In genomic region chr2:172597191-172597842, GRCh38 we compare ENCODE assay signal across 17 cellular contexts. TPM values are rescaled to one million over a fixed set of nuclear protein-coding genes. Genes with fewer than 3 reads are reported as not detected.
A peak's percentile ranks its signal among the peaks of the same experiment; 100 is the strongest.
DNase-seq lines count a peak whose midpoint lies in the region; ATAC-seq, FAIRE-seq and TF ChIP-seq lines count a peak whose summit lies in the region.
"Had no signal": no experiment of that assay in that cellular context is flagged by ENCODE, and none has a peak within 500 bp of the region (broad histone marks: within the 10 kb centered on the region; RNA-seq: fewer than 3 reads in every experiment).

No MANE protein-coding gene starts in this region.

- H3K4me1 ChIP-seq in keratinocyte (ENCODE audit: control insufficient read depth, extremely low read depth, insufficient read depth, low read length), result no peaks in the 10 kb centered on the region
- H3K4me1 ChIP-seq: BLaER1 treated with 17β-estradiol and CSF1 and Interleukin-3, amounts not matched to agents 10 nM and 100 nM had no signal

- H3K27me3 ChIP-seq in keratinocyte (ENCODE audit: control insufficient read depth, extremely low read depth, insufficient read depth, low read length), result no peaks in the 10 kb centered on the region
- H3K27me3 ChIP-seq: BLaER1 treated with 17β-estradiol and CSF1 and Interleukin-3, amounts not matched to agents 10 nM and 100 nM had no signal

- peak; percentile 40 for ATAC-seq in activated naive CD8-positive, alpha-beta T cell treated with anti-CD3 and anti-CD28 coated beads, Interleukin-2, amount 50 U/mL, for 24 hours
- peak; percentile 17 for ATAC-seq in HG02798 (IDR thresholded peaks at IDR 0.05; ENCODE audit: poor library complexity, unreplicated experiment)
- ATAC-seq in activated T-helper 17 cell treated with anti-CD3 and anti-CD28 coated beads, Interleukin-2, amount 50 U/mL, for 72 hours (replicated peaks), result peak; percentile 55
- ATAC-seq in HG03159 (IDR thresholded peaks at IDR 0.05; ENCODE audit: unreplicated experiment), result no peak
- ATAC-seq: Panc1 had no signal

- H3K27ac ChIP-seq in keratinocyte (ENCODE audit: control insufficient read depth, insufficient read depth, low read length), result no peak overlapping the region
- H3K27ac ChIP-seq: BLaER1 treated with 17β-estradiol and CSF1 and Interleukin-3, amounts not matched to agents 10 nM and 100 nM; SK-N-MC had no signal

- H3K27ac Mint-ChIP-seq in activated naive CD8-positive, alpha-beta T cell treated with anti-CD3 and anti-CD28 coated beads, Interleukin-2, amount 50 U/mL, for 24 hours, result no peak overlapping the region
- no peak overlapping the region for H3K27ac Mint-ChIP-seq in activated naive CD8-positive, alpha-beta T cell treated with anti-CD3 and anti-CD28 coated beads for 36 hours
- no peak overlapping the region for H3K27ac Mint-ChIP-seq in activated T-helper 17 cell treated with anti-CD3 and anti-CD28 coated beads, Interleukin-2, amount 50 U/mL, for 72 hours
- H3K27ac Mint-ChIP-seq: CD8-positive, alpha-beta memory T cell had no signal

- H3K9me3 ChIP-seq in keratinocyte (ENCODE audit: control insufficient read depth, low read depth, low read length), result no peaks in the 10 kb centered on the region

- H3K9ac ChIP-seq in keratinocyte (ENCODE audit: control insufficient read depth, extremely low read depth, insufficient read depth, low read length), result no peak overlapping the region
- H3K9ac ChIP-seq: BLaER1 treated with 17β-estradiol and CSF1 and Interleukin-3, amounts not matched to agents 10 nM and 100 nM had no signal

- DNase-seq in activated naive CD8-positive, alpha-beta T cell treated with anti-CD3 and anti-CD28 coated beads, Interleukin-2, amount 50 U/mL, for 24 hours, result no peak
- no peak for DNase-seq in activated naive CD8-positive, alpha-beta T cell treated with anti-CD3 and anti-CD28 coated beads for 36 hours
- DNase-seq in keratinocyte (ENCODE audit: low read depth, low spot score) (no peak), NCI-H2107 (lab: John Stamatoyannopoulos, UW) (no peak), AG08396 (ENCODE audit: low spot score) (no peak)
- DNase-seq: CD8-positive, alpha-beta memory T cell; DMS79; NCI-H1436 treated with DMSO at 0.1 percent for 48 hours; NCI-H510A treated with DMSO at 0.1 percent for 48 hours; NCI-H82 had no signal

- H3K36me3 Mint-ChIP-seq in activated naive CD8-positive, alpha-beta T cell treated with anti-CD3 and anti-CD28 coated beads, Interleukin-2, amount 50 U/mL, for 24 hours (ENCODE audit: low read depth), result peaks cover 59% of the 10 kb centered on the region
- peaks cover 28% of the 10 kb centered on the region for H3K36me3 Mint-ChIP-seq in activated naive CD8-positive, alpha-beta T cell treated with anti-CD3 and anti-CD28 coated beads for 36 hours
- peaks cover 100% of the 10 kb centered on the region for H3K36me3 Mint-ChIP-seq in activated T-helper 17 cell treated with anti-CD3 and anti-CD28 coated beads, Interleukin-2, amount 50 U/mL, for 72 hours (ENCODE audit: low read depth)

- H3K36me3 ChIP-seq in keratinocyte (ENCODE audit: control insufficient read depth in 2 of 2, extremely low read depth in 1 of 2, insufficient read depth in 2 of 2, low read length in 2 of 2), result peaks cover 14 to 16% of the 10 kb centered on the region in 2 experiments

- H3K4me3 Mint-ChIP-seq in activated naive CD8-positive, alpha-beta T cell treated with anti-CD3 and anti-CD28 coated beads, Interleukin-2, amount 50 U/mL, for 24 hours, result no peak overlapping the region
- no peak overlapping the region for H3K4me3 Mint-ChIP-seq in activated naive CD8-positive, alpha-beta T cell treated with anti-CD3 and anti-CD28 coated beads for 36 hours
- H3K4me3 Mint-ChIP-seq in activated T-helper 17 cell treated with anti-CD3 and anti-CD28 coated beads, Interleukin-2, amount 50 U/mL, for 72 hours, result no peak overlapping the region
- H3K4me3 Mint-ChIP-seq: CD8-positive, alpha-beta memory T cell had no signal

- dilution Hi-C loops in keratinocyte (cut with MboI; ENCODE audit: extremely low pct_ligation_motif_present, low sequenced_read_pairs), result no loop called here

- H4K20me1 ChIP-seq in keratinocyte (ENCODE audit: control insufficient read depth, extremely low read depth, insufficient read depth, low read length), result no peaks in the 10 kb centered on the region

- no peak for TF ChIP-seq CTCF in keratinocyte (optimal IDR thresholded peaks at IDR 0.05 in 1 of 3, IDR thresholded peaks at IDR 0.05 in 1 of 3, conservative IDR thresholded peaks at IDR 0.05 in 1 of 3; ENCODE audit: extremely low read depth in 1 of 3, insufficient read depth in 2 of 3, low read length in 3 of 3)

- FAIRE-seq in keratinocyte (lab: Jason Lieb, UNC), result peak; percentile 23
- FAIRE-seq: D721Med had no signal

- no peak overlapping the region for H3K4me2 ChIP-seq in keratinocyte (ENCODE audit: control insufficient read depth, extremely low read depth, insufficient read depth, low read depth, low read length)
- H3K4me2 ChIP-seq: BLaER1 treated with 17β-estradiol and CSF1 and Interleukin-3, amounts not matched to agents 10 nM and 100 nM had no signal

- peaks cover 4% of the 10 kb centered on the region for H3K4me1 Mint-ChIP-seq in activated naive CD8-positive, alpha-beta T cell treated with anti-CD3 and anti-CD28 coated beads, Interleukin-2, amount 50 U/mL, for 24 hours
- peaks cover 24% of the 10 kb centered on the region for H3K4me1 Mint-ChIP-seq in activated naive CD8-positive, alpha-beta T cell treated with anti-CD3 and anti-CD28 coated beads for 36 hours
- peaks cover 7% of the 10 kb centered on the region for H3K4me1 Mint-ChIP-seq in activated T-helper 17 cell treated with anti-CD3 and anti-CD28 coated beads, Interleukin-2, amount 50 U/mL, for 72 hours
- H3K4me1 Mint-ChIP-seq: CD8-positive, alpha-beta memory T cell had no signal

- H3K4me3 ChIP-seq in keratinocyte (ENCODE audit: control insufficient read depth in 2 of 3, extremely low read depth in 1 of 3, insufficient read depth in 2 of 3, low read depth in 1 of 3, low read length in 3 of 3), result no peak overlapping the region
- H3K4me3 ChIP-seq: BLaER1 treated with 17β-estradiol and CSF1 and Interleukin-3, amounts not matched to agents 10 nM and 100 nM; SK-N-MC had no signal

- H3K9me3 Mint-ChIP-seq in activated naive CD8-positive, alpha-beta T cell treated with anti-CD3 and anti-CD28 coated beads, Interleukin-2, amount 50 U/mL, for 24 hours, result no peaks in the 10 kb centered on the region
- no peaks in the 10 kb centered on the region for H3K9me3 Mint-ChIP-seq in activated naive CD8-positive, alpha-beta T cell treated with anti-CD3 and anti-CD28 coated beads for 36 hours
- H3K9me3 Mint-ChIP-seq in activated T-helper 17 cell treated with anti-CD3 and anti-CD28 coated beads, Interleukin-2, amount 50 U/mL, for 72 hours, result no peaks in the 10 kb centered on the region
- H3K9me3 Mint-ChIP-seq: CD8-positive, alpha-beta memory T cell had no signal

- H2AFZ ChIP-seq in keratinocyte (ENCODE audit: control insufficient read depth, low read length), result no peak overlapping the region

- no peaks in the 10 kb centered on the region for H3K27me3 Mint-ChIP-seq in activated naive CD8-positive, alpha-beta T cell treated with anti-CD3 and anti-CD28 coated beads, Interleukin-2, amount 50 U/mL, for 24 hours
- no peaks in the 10 kb centered on the region for H3K27me3 Mint-ChIP-seq in activated naive CD8-positive, alpha-beta T cell treated with anti-CD3 and anti-CD28 coated beads for 36 hours
- H3K27me3 Mint-ChIP-seq in activated T-helper 17 cell treated with anti-CD3 and anti-CD28 coated beads, Interleukin-2, amount 50 U/mL, for 72 hours, result no peaks in the 10 kb centered on the region
- H3K27me3 Mint-ChIP-seq: CD8-positive, alpha-beta memory T cell had no signal

- H3K79me2 ChIP-seq in keratinocyte (ENCODE audit: control insufficient read depth, insufficient read depth, low read length), result no peaks in the 10 kb centered on the region

- H3K9me1 ChIP-seq in keratinocyte (ENCODE audit: control insufficient read depth, extremely low read depth, insufficient read depth, low read length), result no peaks in the 10 kb centered on the region

RNA-seq across cellular contexts. Expression of gene PDK1, which starts 41.4 kb away (rescaled TPM):
- 10 to 100 TPM; 42.2 to 46.6 TPM for total RNA-seq in activated naive CD8-positive, alpha-beta T cell treated with anti-CD3 and anti-CD28 coated beads for 36 hours
- 10 to 100 TPM; 43.9 to 95.8 TPM for total RNA-seq in activated T-helper 17 cell treated with anti-CD3 and anti-CD28 coated beads, Interleukin-2, amount 50 U/mL, for 72 hours
- polyA plus RNA-seq in keratinocyte, result 10.5 to 29.2 TPM (median 22.9 TPM) in 3 replicates
- polyA plus RNA-seq in keratinocyte (2011; ENCODE audit: low read depth), result 3.4 TPM
- polyA plus RNA-seq in keratinocyte (2011; cell fraction: cytosol; rRNA removed), result 6.2 and 12.8 TPM in 2 replicates
- polyA plus RNA-seq in keratinocyte (2011; cell fraction: nucleus; rRNA removed), result 14.2 and 14.9 TPM in 2 replicates
- polyA plus RNA-seq in keratinocyte (2012; ENCODE audit: low replicate concordance), result 6.2 and 6.4 TPM in 2 replicates
- 15.3 to 62.5 TPM (median 44.0 TPM) in 3 replicates for polyA minus RNA-seq in keratinocyte
- 13.4 TPM for polyA minus RNA-seq in keratinocyte (2011; cell fraction: cytosol; rRNA and poly(A)+ RNA removed)
- polyA minus RNA-seq in keratinocyte (2011; cell fraction: nucleus; rRNA and poly(A)+ RNA removed), result 10.3 and 25.6 TPM in 2 replicates
